9 cellular contexts compared by ENCODE assay signal in genomic region chr1:178541829-178542553, GRCh38. TPM values are rescaled to one million over a fixed set of nuclear protein-coding genes. Genes with fewer than 3 reads are reported as not detected.
DNase-seq lines count a peak whose midpoint lies in the region; ATAC-seq and TF ChIP-seq lines count a peak whose summit lies in the region.
"Had no signal": no experiment of that assay in that cellular context is flagged by ENCODE, and none has a peak within 500 bp of the region (broad histone marks: within the 10 kb centered on the region; RNA-seq: fewer than 3 reads in every experiment).

No MANE protein-coding gene starts in this region.

- intact Hi-C loops in activated T-helper 2 cell treated with anti-CD3 and anti-CD28 coated beads, Interferon-gamma antibody, Interleukin-2, Interleukin-4, amounts not matched to agents 10 μg/mL and 5 μg/mL and 100 μg/mL, durations not matched to agents 14 hours and 24 hours and 36 hours (cut with micrococcal nuclease): loop anchor here (1.0 to 5.0 kb wide), 6 partner anchors 185 to 825 kb away; partner anchors contain the start of genes AXDND1 and SOAT1

- H2BK12ac ChIP-seq in trophoblast cell (ENCODE audit: low read length): no peak overlapping the region

- no peaks in the 10 kb centered on the region for H3K79me2 ChIP-seq in trophoblast cell (ENCODE audit: control insufficient read depth, insufficient read depth, low read length, poor library complexity)

- peak overlapping the region; percentile 70 for H3K9ac ChIP-seq in trophoblast cell (ENCODE audit: low read length)

- no peaks in the 10 kb centered on the region for H3K27me3 ChIP-seq in trophoblast cell (ENCODE audit: insufficient read depth, low read length)

- H4K8ac ChIP-seq in trophoblast cell (ENCODE audit: low read depth, low read length): peak overlapping the region; percentile 92

- H3K79me1 ChIP-seq in trophoblast cell (ENCODE audit: low read length): peaks cover 5% of the 10 kb centered on the region

- peaks cover 8 to 20% of the 10 kb centered on the region in 2 experiments for H3K4me1 ChIP-seq in trophoblast cell (ENCODE audit: control insufficient read depth in 1 of 2, insufficient read depth in 2 of 2, low read length in 2 of 2)

- TF ChIP-seq CTCF in 22Rv1 (IDR thresholded peaks at IDR 0.05) (no peak), GM13977 (IDR thresholded peaks at IDR 0.05; ENCODE audit: extremely low read depth, insufficient read depth, missing control alignments) (no peak), glutamatergic neuron (IDR thresholded peaks at IDR 0.05; ENCODE audit: partially characterized antibody, unreplicated experiment) (no peak)

- no peaks in the 10 kb centered on the region for H3K9me3 ChIP-seq in trophoblast cell (ENCODE audit: insufficient read depth, low read depth, low read length)

- peak; percentile 47 for ATAC-seq in HG02852 (IDR thresholded peaks at IDR 0.05; ENCODE audit: unreplicated experiment)

- peak overlapping the region; percentile 57 for H4K91ac ChIP-seq in trophoblast cell (ENCODE audit: low read depth, low read length)

- no peaks in the 10 kb centered on the region for H3K36me3 Mint-ChIP-seq in activated T-helper 2 cell treated with anti-CD3 and anti-CD28 coated beads, Interferon-gamma antibody, Interleukin-2, Interleukin-4, amounts not matched to agents 10 μg/mL and 5 μg/mL and 100 μg/mL, durations not matched to agents 14 hours and 24 hours and 36 hours (ENCODE audit: low read depth)
- no peaks in the 10 kb centered on the region for H3K36me3 Mint-ChIP-seq in glutamatergic neuron (ENCODE audit: unreplicated experiment)

- WGBS in trophoblast cell (ENCODE audit: extremely low coverage, insufficient coverage, insufficient read length): no CpG with 5 or more reads among the region's 33 CpGs

- H2AK5ac ChIP-seq in trophoblast cell (ENCODE audit: low read length): no peak overlapping the region

- peak overlapping the region; percentile 76 for H3K14ac ChIP-seq in trophoblast cell (ENCODE audit: low read length)

- H3K4me2 ChIP-seq in trophoblast cell (ENCODE audit: low read length): peak overlapping the region; percentile 98

- H3K18ac ChIP-seq in trophoblast cell (ENCODE audit: low read length): peak overlapping the region; percentile 44

- no peaks in the 10 kb centered on the region for H3K27me3 Mint-ChIP-seq in activated T-helper 2 cell treated with anti-CD3 and anti-CD28 coated beads, Interferon-gamma antibody, Interleukin-2, Interleukin-4, amounts not matched to agents 10 μg/mL and 5 μg/mL and 100 μg/mL, durations not matched to agents 14 hours and 24 hours and 36 hours (ENCODE audit: low read depth)
- peaks cover 5% of the 10 kb centered on the region for H3K27me3 Mint-ChIP-seq in glutamatergic neuron (ENCODE audit: unreplicated experiment)

- peak overlapping the region; percentile 46 for H4K12ac ChIP-seq in trophoblast cell (ENCODE audit: low read depth, low read length)

- no peak overlapping the region for H3K23ac ChIP-seq in trophoblast cell (ENCODE audit: low read length)

- peak overlapping the region; percentile 85 for H3K4me3 ChIP-seq in trophoblast cell (ENCODE audit: low read depth, low read length)

- DNase-seq in GM13977 (ENCODE audit: low spot score): peak; percentile 75
- peak; percentile 48 to 89 for DNase-seq in NCI-H526 (lab: John Stamatoyannopoulos, UW)
- DNase-seq in activated T-helper 2 cell treated with anti-CD3 and anti-CD28 coated beads, Interferon-gamma antibody, Interleukin-2, Interleukin-4, amounts not matched to agents 10 μg/mL and 5 μg/mL and 100 μg/mL, durations not matched to agents 14 hours and 24 hours and 36 hours (ENCODE audit: low spot score): peak; percentile 32
- peak; percentile 60 for DNase-seq in glutamatergic neuron
- no peak for DNase-seq in trophoblast cell
- DNase-seq in cerebellar nuclear complex (lab: John Stamatoyannopoulos, UW): no peak

- H3K27ac ChIP-seq in 22Rv1: peak overlapping the region; percentile 80
- peak overlapping the region; percentile 35 for H3K27ac ChIP-seq in trophoblast cell (ENCODE audit: low read depth, low read length)

- peaks cover 3% of the 10 kb centered on the region for H3K4me1 Mint-ChIP-seq in activated T-helper 2 cell treated with anti-CD3 and anti-CD28 coated beads, Interferon-gamma antibody, Interleukin-2, Interleukin-4, amounts not matched to agents 10 μg/mL and 5 μg/mL and 100 μg/mL, durations not matched to agents 14 hours and 24 hours and 36 hours (ENCODE audit: low read depth)
- peaks cover 12% of the 10 kb centered on the region for H3K4me1 Mint-ChIP-seq in glutamatergic neuron (ENCODE audit: low read depth, unreplicated experiment)

- H3K27ac Mint-ChIP-seq in activated T-helper 2 cell treated with anti-CD3 and anti-CD28 coated beads, Interferon-gamma antibody, Interleukin-2, Interleukin-4, amounts not matched to agents 10 μg/mL and 5 μg/mL and 100 μg/mL, durations not matched to agents 14 hours and 24 hours and 36 hours: peak overlapping the region; percentile 72
- H3K27ac Mint-ChIP-seq in glutamatergic neuron (ENCODE audit: unreplicated experiment): peak overlapping the region; percentile 62

- peak overlapping the region; percentile 87 for H3K4me3 Mint-ChIP-seq in activated T-helper 2 cell treated with anti-CD3 and anti-CD28 coated beads, Interferon-gamma antibody, Interleukin-2, Interleukin-4, amounts not matched to agents 10 μg/mL and 5 μg/mL and 100 μg/mL, durations not matched to agents 14 hours and 24 hours and 36 hours (ENCODE audit: low read depth)
- peak overlapping the region; percentile 91 for H3K4me3 Mint-ChIP-seq in glutamatergic neuron (ENCODE audit: unreplicated experiment)

- H3K36me3 ChIP-seq in trophoblast cell (ENCODE audit: control insufficient read depth in 1 of 2, insufficient read depth in 2 of 2, low read length in 2 of 2): no peaks in the 10 kb centered on the region

- no peak overlapping the region for H2BK120ac ChIP-seq in trophoblast cell (ENCODE audit: insufficient read depth, low read length, poor library complexity)

- peak overlapping the region; percentile 94 for H2AFZ ChIP-seq in trophoblast cell (ENCODE audit: insufficient read depth, low read length, poor library complexity)

- H3K4ac ChIP-seq in trophoblast cell (ENCODE audit: low read depth, low read length): no peak overlapping the region

- no peaks in the 10 kb centered on the region for H3K9me3 Mint-ChIP-seq in activated T-helper 2 cell treated with anti-CD3 and anti-CD28 coated beads, Interferon-gamma antibody, Interleukin-2, Interleukin-4, amounts not matched to agents 10 μg/mL and 5 μg/mL and 100 μg/mL, durations not matched to agents 14 hours and 24 hours and 36 hours
- peaks cover 5% of the 10 kb centered on the region for H3K9me3 Mint-ChIP-seq in glutamatergic neuron (ENCODE audit: unreplicated experiment)

- H2BK5ac ChIP-seq in trophoblast cell (ENCODE audit: low read depth, low read length, poor library complexity): no peak overlapping the region

- in situ Hi-C loops in GM13977 (cut with MboI; ENCODE audit: low pct_unique_long_range_greater_than_20kb, low sequenced_read_pairs, unreplicated experiment): loop anchor here (10.0 to 25.0 kb wide), 2 partner anchors 223 to 820 kb away; partner anchors contain the start of gene AXDND1

RNA-seq across cellular contexts. Expression of gene TEX35, which starts 29.1 kb away (rescaled TPM):
- not detected in 2 replicates for total RNA-seq in activated T-helper 2 cell treated with anti-CD3 and anti-CD28 coated beads, Interferon-gamma antibody, Interleukin-2, Interleukin-4, amounts not matched to agents 10 μg/mL and 5 μg/mL and 100 μg/mL, durations not matched to agents 14 hours and 24 hours and 36 hours
- total RNA-seq in glutamatergic neuron (ENCODE audit: unreplicated experiment): not detected
- polyA plus RNA-seq in trophoblast cell (2013): 0.08 and 0.31 TPM in 2 replicates
- total RNA-seq: subcutaneous adipose tissue had no signal

RNA-seq across cellular contexts. Expression of gene CLEC20A, which starts 45.2 kb away (rescaled TPM):
- not detected in 2 replicates for total RNA-seq in activated T-helper 2 cell treated with anti-CD3 and anti-CD28 coated beads, Interferon-gamma antibody, Interleukin-2, Interleukin-4, amounts not matched to agents 10 μg/mL and 5 μg/mL and 100 μg/mL, durations not matched to agents 14 hours and 24 hours and 36 hours
- not detected for total RNA-seq in glutamatergic neuron (ENCODE audit: unreplicated experiment)
- not detected in 2 replicates for polyA plus RNA-seq in trophoblast cell (2013)
- total RNA-seq: subcutaneous adipose tissue had no signal

Comparison
In these comparisons a context has a peak if more than half of its experiments do, and no peak if none do; other contexts are left out.
1. DNase-seq: peak in GM13977 (single experiment), NCI-H526 (2 of 2), activated T-helper 2 cell treated with anti-CD3 and anti-CD28 coated beads, Interferon-gamma antibody, Interleukin-2, Interleukin-4, amounts not matched to agents 10 μg/mL and 5 μg/mL and 100 μg/mL, durations not matched to agents 14 hours and 24 hours and 36 hours (single experiment) and glutamatergic neuron (single experiment); none in trophoblast cell (0 of 2) and cerebellar nuclear complex (0 of 2).